In genomic region chr11:71863978-71864627, GRCh38 we compare ENCODE assay signal across 1 cellular context.
TF ChIP-seq lines count a peak whose summit lies in the region.

No MANE protein-coding gene starts in this region.

TF ChIP-seq in IMR-90, 13 proteins besides CTCF, POLR2A, EP300 and RAD21:
- TF ChIP-seq SMC3 (IDR thresholded peaks at IDR 0.05; ENCODE audit: low read depth, low read length), result peak; percentile 40; the same call in 1 of the 2 replicates
- TF ChIP-seq MAFK (IDR thresholded peaks at IDR 0.05; ENCODE audit: low read depth, low read length), result peak; percentile 35
TF ChIP-seq in IMR-90: peak in this region for 2; not testable (repeated sequence) for 11.
